8 cellular contexts compared by ENCODE assay signal in the genomic region with DNA sequence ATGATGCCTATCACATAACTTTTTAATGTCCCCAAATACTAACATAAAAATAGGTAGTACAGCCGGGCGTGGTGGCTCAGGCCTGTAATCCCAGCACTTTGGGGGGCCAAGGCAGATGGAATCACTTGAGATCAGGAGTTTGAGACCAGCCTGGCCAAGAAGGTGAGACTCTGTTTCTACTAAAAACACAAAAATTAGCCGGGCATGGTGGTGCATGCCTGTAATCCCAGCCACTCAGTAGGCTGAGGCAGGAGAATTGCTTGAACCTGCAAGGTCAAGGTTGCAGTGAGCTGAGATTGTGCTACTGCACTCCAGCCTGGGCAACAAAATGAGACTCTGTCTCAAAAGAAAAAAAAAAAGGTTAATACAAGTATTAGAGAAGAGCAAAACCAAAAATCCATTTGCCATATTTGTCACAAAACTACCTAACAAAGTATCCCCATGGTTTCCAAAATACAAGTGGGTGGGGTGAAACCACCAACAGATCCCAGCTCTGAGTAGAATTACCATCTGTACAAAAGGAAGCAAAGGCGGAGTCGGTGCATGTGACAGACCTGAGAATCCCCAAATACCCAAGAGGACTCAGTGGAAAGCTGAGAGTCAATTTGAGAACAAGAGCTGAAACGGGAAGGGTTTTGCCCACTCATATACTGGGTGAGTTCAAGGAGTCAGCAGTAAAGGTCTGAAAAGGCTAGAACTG.
A peak's percentile ranks its signal among the peaks of the same experiment; 100 is the strongest.
DNase-seq lines count a peak whose midpoint lies in the region; ATAC-seq and TF ChIP-seq lines count a peak whose summit lies in the region.

No MANE protein-coding gene starts in this region.

- TF ChIP-seq CTCF in suprapubic skin (IDR thresholded peaks at IDR 0.05) (no peak), mesothelial cell of epicardium (IDR thresholded peaks at IDR 0.05; ENCODE audit: unreplicated experiment) (no peak), foreskin fibroblast (IDR thresholded peaks at IDR 0.05; ENCODE audit: low read depth, low read length) (no peak)

- H3K36me3 ChIP-seq in suprapubic skin, result no peaks in the 10 kb centered on the region

- peaks cover 16% of the 10 kb centered on the region for H3K4me1 ChIP-seq in suprapubic skin

- no peaks in the 10 kb centered on the region for H3K27me3 ChIP-seq in suprapubic skin

- peaks cover 93% of the 10 kb centered on the region for H3K4me1 Mint-ChIP-seq in activated naive CD8-positive, alpha-beta T cell treated with anti-CD3 and anti-CD28 coated beads, Interleukin-2, amount 50 U/mL, for 24 hours
- H3K4me1 Mint-ChIP-seq in mesothelial cell of epicardium, result peaks cover 5% of the 10 kb centered on the region

- peak overlapping the region; percentile 97 for H3K27ac Mint-ChIP-seq in activated naive CD8-positive, alpha-beta T cell treated with anti-CD3 and anti-CD28 coated beads, Interleukin-2, amount 50 U/mL, for 24 hours
- H3K27ac Mint-ChIP-seq in mesothelial cell of epicardium, result no peak overlapping the region

- no peak for TF ChIP-seq EP300 in suprapubic skin (IDR thresholded peaks at IDR 0.05)

- H3K27me3 Mint-ChIP-seq in activated naive CD8-positive, alpha-beta T cell treated with anti-CD3 and anti-CD28 coated beads, Interleukin-2, amount 50 U/mL, for 24 hours, result peaks cover 4% of the 10 kb centered on the region
- H3K27me3 Mint-ChIP-seq in mesothelial cell of epicardium (ENCODE audit: low read depth), result no peaks in the 10 kb centered on the region

- no peak for TF ChIP-seq POLR2A in suprapubic skin (IDR thresholded peaks at IDR 0.05)

- peaks cover 11% of the 10 kb centered on the region for H3K9me3 Mint-ChIP-seq in activated naive CD8-positive, alpha-beta T cell treated with anti-CD3 and anti-CD28 coated beads, Interleukin-2, amount 50 U/mL, for 24 hours
- peaks cover 5% of the 10 kb centered on the region for H3K9me3 Mint-ChIP-seq in mesothelial cell of epicardium

- H3K27ac ChIP-seq in suprapubic skin, result no peak overlapping the region

- H3K9me3 ChIP-seq in suprapubic skin, result no peaks in the 10 kb centered on the region

- peak; percentile 58 for DNase-seq in activated naive CD4-positive, alpha-beta T cell treated with Interleukin-2 at 50 U/mL for 16 hours
- no peak for DNase-seq in activated naive CD4-positive, alpha-beta T cell (lab: John Stamatoyannopoulos, UW)
- DNase-seq in activated naive CD8-positive, alpha-beta T cell treated with anti-CD3 and anti-CD28 coated beads, Interleukin-2, amount 50 U/mL, for 24 hours, result peak; percentile 54
- peak; percentile 44 to 48 for DNase-seq in suprapubic skin (ENCODE audit: low spot score in 2 of 2)
- DNase-seq in NCI-H1694 (lab: John Stamatoyannopoulos, UW), result no peak
- no peak for DNase-seq in mesothelial cell of epicardium (ENCODE audit: low spot score in 2 of 2, unreplicated experiment in 2 of 2)
- DNase-seq in foreskin fibroblast, result no peak

- 79% methylated on average over 6 of the region's 6 CpGs for WGBS in suprapubic skin

- H3K36me3 Mint-ChIP-seq in activated naive CD8-positive, alpha-beta T cell treated with anti-CD3 and anti-CD28 coated beads, Interleukin-2, amount 50 U/mL, for 24 hours (ENCODE audit: low read depth), result peaks cover 15% of the 10 kb centered on the region
- H3K36me3 Mint-ChIP-seq in mesothelial cell of epicardium, result no peaks in the 10 kb centered on the region

- peak; percentile 30 for ATAC-seq in HG03280 (IDR thresholded peaks at IDR 0.05; ENCODE audit: unreplicated experiment)
- peak; percentile 52 for ATAC-seq in activated naive CD8-positive, alpha-beta T cell treated with anti-CD3 and anti-CD28 coated beads, Interleukin-2, amount 50 U/mL, for 24 hours

- no peak overlapping the region for H3K4me3 ChIP-seq in suprapubic skin
- no peak overlapping the region for H3K4me3 ChIP-seq in foreskin fibroblast (ENCODE audit: low read depth in 1 of 2, low read length in 2 of 2)

- peak overlapping the region; percentile 28 for H3K4me3 Mint-ChIP-seq in activated naive CD8-positive, alpha-beta T cell treated with anti-CD3 and anti-CD28 coated beads, Interleukin-2, amount 50 U/mL, for 24 hours
- H3K4me3 Mint-ChIP-seq in mesothelial cell of epicardium, result no peak overlapping the region

Comparison
In these comparisons a context has a peak if more than half of its experiments do, and no peak if none do; other contexts are left out.
1. DNase-seq: peak in activated naive CD4-positive, alpha-beta T cell treated with Interleukin-2 at 50 U/mL for 16 hours (single experiment), activated naive CD8-positive, alpha-beta T cell treated with anti-CD3 and anti-CD28 coated beads, Interleukin-2, amount 50 U/mL, for 24 hours (single experiment) and suprapubic skin (2 of 2); none in activated naive CD4-positive, alpha-beta T cell (0 of 4), NCI-H1694 (single experiment), mesothelial cell of epicardium (0 of 2) and foreskin fibroblast (0 of 2).